24 cellular contexts compared by ENCODE assay signal in the genomic region with DNA sequence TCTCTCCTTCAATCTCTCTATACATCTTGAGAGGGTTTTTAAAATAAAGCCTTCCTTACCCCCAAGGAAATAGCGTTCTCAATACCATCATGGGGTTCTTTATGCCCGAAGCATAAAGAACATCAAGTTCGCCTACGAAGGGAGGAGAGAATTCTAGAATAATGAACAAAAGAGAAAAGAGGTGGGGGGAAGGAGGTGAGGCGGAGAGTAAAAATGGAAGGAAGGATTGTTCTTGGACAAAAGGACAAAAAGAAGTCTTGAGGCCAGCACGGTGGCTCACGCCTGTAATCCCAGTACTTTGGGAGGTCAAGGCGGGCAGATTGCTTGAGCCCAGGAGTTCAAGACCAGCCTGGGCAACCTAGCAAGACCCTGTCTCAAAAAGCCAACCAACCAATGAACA.
DNase-seq lines count a peak whose midpoint lies in the region; ATAC-seq and TF ChIP-seq lines count a peak whose summit lies in the region.
"Had no signal": no experiment of that assay in that cellular context is flagged by ENCODE, and none has a peak within 500 bp of the region (broad histone marks: within the 10 kb centered on the region; RNA-seq: fewer than 3 reads in every experiment).

No MANE protein-coding gene starts in this region.

- peaks cover 37% of the 10 kb centered on the region for H3K27me3 Mint-ChIP-seq in osteocyte (ENCODE audit: unreplicated experiment)

- H3K4me3 Mint-ChIP-seq in osteocyte (ENCODE audit: unreplicated experiment), result no peak overlapping the region
- H3K4me3 Mint-ChIP-seq: CD14-positive monocyte; CD4-positive, alpha-beta memory T cell; CD4-positive, CD25-positive, alpha-beta regulatory T cell; CD8-positive, alpha-beta memory T cell had no signal

- H3K36me3 Mint-ChIP-seq in osteocyte (ENCODE audit: unreplicated experiment), result no peaks in the 10 kb centered on the region
- H3K36me3 Mint-ChIP-seq: CD14-positive monocyte; CD4-positive, alpha-beta memory T cell; CD4-positive, CD25-positive, alpha-beta regulatory T cell; CD8-positive, alpha-beta memory T cell had no signal

- no peak overlapping the region for H3K27ac Mint-ChIP-seq in osteocyte (ENCODE audit: unreplicated experiment)
- H3K27ac Mint-ChIP-seq: CD14-positive monocyte; CD4-positive, alpha-beta memory T cell; CD4-positive, CD25-positive, alpha-beta regulatory T cell; CD8-positive, alpha-beta memory T cell had no signal

- no peak for TF ChIP-seq CTCF in VCaP (conservative IDR thresholded peaks at IDR 0.05)
- no peak for TF ChIP-seq CTCF in osteocyte (IDR thresholded peaks at IDR 0.05)

- peaks cover 4% of the 10 kb centered on the region for H3K4me1 Mint-ChIP-seq in osteocyte (ENCODE audit: unreplicated experiment)
- H3K4me1 Mint-ChIP-seq: CD14-positive monocyte had no signal

- no peaks in the 10 kb centered on the region for H3K9me3 Mint-ChIP-seq in osteocyte (ENCODE audit: unreplicated experiment)
- H3K9me3 Mint-ChIP-seq: CD4-positive, CD25-positive, alpha-beta regulatory T cell had no signal

- peak overlapping the region; percentile 34; the same call in 1 of the 2 replicates for H3K27ac ChIP-seq in VCaP
- H3K27ac ChIP-seq: BLaER1 had no signal

- ATAC-seq in left ventricle myocardium superior, result no peak
- no peak for ATAC-seq in GM18861 (IDR thresholded peaks at IDR 0.05; ENCODE audit: unreplicated experiment)
- ATAC-seq: GM12878 had no signal

- intact Hi-C loops in left ventricle myocardium superior (cut with micrococcal nuclease), result loop anchor here (5.0 kb wide), 1 partner anchor 229 kb away; no protein-coding TSS in a partner anchor

- DNase-seq in islet precursor cell, result peak; percentile 9
- peak; percentile 15 for DNase-seq in osteocyte (ENCODE audit: extremely low spot score, unreplicated experiment)
- no peak for DNase-seq in NCI-H128 (lab: John Stamatoyannopoulos, UW; ENCODE audit: unreplicated experiment)
- no peak for DNase-seq in left ventricle myocardium superior
- DNase-seq in kidney glomerular epithelial cell (lab: John Stamatoyannopoulos, UW), result no peak
- DNase-seq: 8988T; ACHN; BE2C; CD4-positive, alpha-beta memory T cell; CD4-positive, CD25-positive, alpha-beta regulatory T cell; CD8-positive, alpha-beta memory T cell; COR-L47; DMS 273 treated with DMSO at 0.1 percent for 48 hours; DMS153; DMS53; DMS79; DND-41; EL; GDM1 had no signal

Comparison
In these comparisons a context has a peak if more than half of its experiments do, and no peak if none do; other contexts are left out.
1. DNase-seq: peak in islet precursor cell (single experiment) and osteocyte (single experiment); none in NCI-H128 (single experiment), left ventricle myocardium superior (single experiment) and kidney glomerular epithelial cell (single experiment).